Comparison of ENCODE assay signal across 1 cellular context in the genomic region with DNA sequence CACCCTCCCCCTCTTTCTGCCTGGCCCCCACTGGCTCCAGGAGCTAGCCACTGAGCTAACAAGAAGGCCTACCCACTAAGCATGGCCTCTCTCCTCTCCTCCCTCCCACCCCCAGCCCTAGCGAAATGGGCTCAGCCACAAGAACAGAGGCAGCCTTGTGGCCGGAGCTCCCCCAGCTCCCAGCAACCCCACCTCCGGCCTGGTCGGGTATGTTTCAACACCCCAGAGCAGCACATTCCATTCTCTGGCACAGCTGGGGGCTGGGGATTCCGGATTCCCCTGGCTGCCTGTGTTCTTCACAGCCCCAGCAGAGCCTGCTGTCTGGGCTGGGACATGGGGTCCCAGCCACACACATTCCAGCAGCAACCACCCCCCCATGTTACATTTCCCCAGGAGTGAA.
TF ChIP-seq lines count a peak whose summit lies in the region.

No MANE protein-coding gene starts in this region.

TF ChIP-seq in IMR-90, 13 proteins besides CTCF, POLR2A, EP300 and RAD21 (continued from another document):
- TF ChIP-seq, protein P1, sequence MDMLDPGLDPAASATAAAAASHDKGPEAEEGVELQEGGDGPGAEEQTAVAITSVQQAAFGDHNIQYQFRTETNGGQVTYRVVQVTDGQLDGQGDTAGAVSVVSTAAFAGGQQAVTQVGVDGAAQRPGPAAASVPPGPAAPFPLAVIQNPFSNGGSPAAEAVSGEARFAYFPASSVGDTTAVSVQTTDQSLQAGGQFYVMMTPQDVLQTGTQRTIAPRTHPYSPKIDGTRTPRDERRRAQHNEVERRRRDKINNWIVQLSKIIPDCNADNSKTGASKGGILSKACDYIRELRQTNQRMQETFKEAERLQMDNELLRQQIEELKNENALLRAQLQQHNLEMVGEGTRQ (IDR thresholded peaks at IDR 0.05; ENCODE audit: low read depth, low read length): no peak
